In genomic region chr9:76092572-76092971, GRCh38 we compare ENCODE assay signal across 39 cellular contexts.
"Had no signal": no experiment of that assay in that cellular context is flagged by ENCODE, and none has a peak within 500 bp of the region (broad histone marks: within the 10 kb centered on the region; RNA-seq: fewer than 3 reads in every experiment).

No MANE protein-coding gene starts in this region.

- H3K36me3 ChIP-seq: brain microvascular endothelial cell had no signal

- H3K4me1 Mint-ChIP-seq: activated B cell treated with CpG ODN at 0.5 μM for 24 hours; activated T-helper 17 cell treated with anti-CD3 and anti-CD28 coated beads, Interleukin-2, amount 50 U/mL, for 72 hours had no signal

- ATAC-seq: activated T-cell treated with anti-CD3 and anti-CD28 coated beads, Interleukin-2, amount 50 U/mL, for 72 hours; activated T-helper 17 cell treated with anti-CD3 and anti-CD28 coated beads, Interleukin-2, amount 50 U/mL, for 72 hours; Panc1 had no signal

- H3K9me3 Mint-ChIP-seq: activated B cell treated with CpG ODN at 0.5 μM for 24 hours; activated CD4-positive, alpha-beta memory T cell treated with anti-CD3 and anti-CD28 coated beads for 36 hours; activated naive CD8-positive, alpha-beta T cell treated with anti-CD3 and anti-CD28 coated beads for 36 hours; activated T-cell treated with anti-CD3 and anti-CD28 coated beads, Interleukin-2, amount 50 U/mL, for 72 hours; activated T-helper 17 cell treated with anti-CD3 and anti-CD28 coated beads, Interleukin-2, amount 50 U/mL, for 72 hours had no signal

- H3K27me3 ChIP-seq: brain microvascular endothelial cell had no signal

- H3K27ac Mint-ChIP-seq: activated B cell treated with CpG ODN at 0.5 μM for 24 hours; activated CD4-positive, alpha-beta memory T cell treated with anti-CD3 and anti-CD28 coated beads for 36 hours; activated naive CD8-positive, alpha-beta T cell treated with anti-CD3 and anti-CD28 coated beads for 36 hours; activated T-cell treated with anti-CD3 and anti-CD28 coated beads, Interleukin-2, amount 50 U/mL, for 72 hours; activated T-helper 17 cell treated with anti-CD3 and anti-CD28 coated beads, Interleukin-2, amount 50 U/mL, for 72 hours had no signal

- DNase-seq: activated B cell treated with CpG ODN at 0.5 μM for 24 hours; activated CD4-positive, alpha-beta memory T cell treated with anti-CD3 and anti-CD28 coated beads for 36 hours; activated CD4-positive, alpha-beta T cell treated with anti-CD3 and anti-CD28 coated beads for 4 hours; activated CD4-positive, alpha-beta T cell treated with anti-CD3 and anti-CD28 coated beads, Interleukin-2, amount 50 U/mL, for 1 hour; activated CD4-positive, CD25-positive, alpha-beta regulatory T cell treated with anti-CD3 and anti-CD28 coated beads, Interleukin-2, amount 50 U/mL, for 72 hours; activated CD8-positive, alpha-beta memory T cell treated with anti-CD3 and anti-CD28 coated beads for 24 hours; activated effector memory CD4-positive, alpha-beta T cell treated with anti-CD3 and anti-CD28 coated beads, Interleukin-2, amount 50 U/mL, for 16 hours; activated naive CD4-positive, alpha-beta T cell; activated naive CD4-positive, alpha-beta T cell treated with anti-CD3 and anti-CD28 coated beads, Interleukin-2, amount 50 U/mL, for 16 hours; activated naive CD8-positive, alpha-beta T cell treated with anti-CD3 and anti-CD28 coated beads for 36 hours; activated T-cell treated with anti-CD3 and anti-CD28 coated beads, Interleukin-2, amount 50 U/mL, for 1 hour; activated T-cell treated with anti-CD3 and anti-CD28 coated beads, Interleukin-2, amount 50 U/mL, for 72 hours; amniotic stem cell; aorta; brain microvascular endothelial cell; central memory CD4-positive, alpha-beta T cell; Kasumi-1; KG1; MM.1S; MV-4-11; NCI-H1092; NCI-H1436 treated with DMSO at 0.1 percent for 48 hours; NCI-H1694 treated with DMSO at 0.1 percent for 48 hours; NCI-H2081; NCI-H2171 treated with DMSO at 0.1 percent for 48 hours; NCI-H2227 treated with DMSO at 0.1 percent for 48 hours; NCI-H446; NCI-H510A treated with DMSO at 0.1 percent for 48 hours; NCI-H526 treated with DMSO at 0.1 percent for 48 hours; NCI-H774; RPMI8226; SIG-M5; SW 1271; T-helper 1 cell; T-helper 2 cell; T-helper 9 cell had no signal

- H3K27ac ChIP-seq: brain microvascular endothelial cell, VCaP had no signal

- H3K27me3 Mint-ChIP-seq: activated B cell treated with CpG ODN at 0.5 μM for 24 hours; activated CD4-positive, alpha-beta memory T cell treated with anti-CD3 and anti-CD28 coated beads for 36 hours; activated naive CD8-positive, alpha-beta T cell treated with anti-CD3 and anti-CD28 coated beads for 36 hours; activated T-helper 17 cell treated with anti-CD3 and anti-CD28 coated beads, Interleukin-2, amount 50 U/mL, for 72 hours had no signal

- H3K4me3 Mint-ChIP-seq: activated B cell treated with CpG ODN at 0.5 μM for 24 hours; activated CD4-positive, alpha-beta memory T cell treated with anti-CD3 and anti-CD28 coated beads for 36 hours; activated naive CD8-positive, alpha-beta T cell treated with anti-CD3 and anti-CD28 coated beads for 36 hours; activated T-cell treated with anti-CD3 and anti-CD28 coated beads, Interleukin-2, amount 50 U/mL, for 72 hours; activated T-helper 17 cell treated with anti-CD3 and anti-CD28 coated beads, Interleukin-2, amount 50 U/mL, for 72 hours had no signal
